In genomic region chr13:53112522-53112921, GRCh38 we compare ENCODE assay signal across 21 cellular contexts.
DNase-seq lines count a peak whose midpoint lies in the region.
"Had no signal": no experiment of that assay in that cellular context is flagged by ENCODE, and none has a peak within 500 bp of the region (broad histone marks: within the 10 kb centered on the region; RNA-seq: fewer than 3 reads in every experiment).

No MANE protein-coding gene starts in this region.

- no peaks in the 10 kb centered on the region for H3K27me3 Mint-ChIP-seq in activated naive CD4-positive, alpha-beta T cell treated with anti-CD3 and anti-CD28 coated beads, Interleukin-2, amount 10 ng/mL, durations not matched to agents 7 days and 5 days
- H3K27me3 Mint-ChIP-seq: central memory CD8-positive, alpha-beta T cell; stimulated activated memory B cell treated with anti-CD40 and anti-IgM and Interleukin-4, amounts not matched to agents 10 μg/mL and 1 μg/mL and 100 μg/mL, for 72 hours; T-helper 17 cell had no signal

- DNase-seq in DMS153 (lab: John Stamatoyannopoulos, UW) = peak; percentile 80
- peak; percentile 69 for DNase-seq in NCI-H1092 treated with DMSO at 0.1 percent for 48 hours (lab: John Stamatoyannopoulos, UW)
- DNase-seq in NCI-H2107 treated with DMSO at 0.1 percent for 48 hours (lab: John Stamatoyannopoulos, UW; ENCODE audit: unreplicated experiment) = peak; percentile 92
- peak; percentile 49 for DNase-seq in NCI-H774 (lab: John Stamatoyannopoulos, UW)
- no peak for DNase-seq in Kasumi-1 (lab: John Stamatoyannopoulos, UW)
- DNase-seq in retina = no peak
- DNase-seq in H4 (ENCODE audit: low spot score) = no peak
- DNase-seq in activated naive CD4-positive, alpha-beta T cell treated with anti-CD3 and anti-CD28 coated beads, Interleukin-2, amount 10 ng/mL, durations not matched to agents 7 days and 5 days = no peak
- DNase-seq: activated CD4-positive, alpha-beta T cell treated with anti-CD3 and anti-CD28 coated beads for 4 hours; activated T-cell treated with anti-CD3 and anti-CD28 coated beads, Interleukin-2, amount 50 U/mL, for 72 hours; aorta; Caco-2; head of caudate nucleus; left colon; naive thymus-derived CD4-positive, alpha-beta T cell; occipital lobe; T-helper 17 cell; testis had no signal

- H3K9me3 Mint-ChIP-seq in activated naive CD4-positive, alpha-beta T cell treated with anti-CD3 and anti-CD28 coated beads, Interleukin-2, amount 10 ng/mL, durations not matched to agents 7 days and 5 days = peaks cover 5% of the 10 kb centered on the region

- no peaks in the 10 kb centered on the region for H3K36me3 Mint-ChIP-seq in activated naive CD4-positive, alpha-beta T cell treated with anti-CD3 and anti-CD28 coated beads, Interleukin-2, amount 10 ng/mL, durations not matched to agents 7 days and 5 days
- H3K36me3 Mint-ChIP-seq: activated naive CD4-positive, alpha-beta T cell treated with anti-CD3 and anti-CD28 coated beads, Interleukin-2, amount 50 U/mL, for 72 hours; naive thymus-derived CD4-positive, alpha-beta T cell; stimulated activated memory B cell treated with anti-CD40 and anti-IgM and Interleukin-4, amounts not matched to agents 10 μg/mL and 1 μg/mL and 100 μg/mL, for 72 hours had no signal

- H3K4me1 Mint-ChIP-seq in activated naive CD4-positive, alpha-beta T cell treated with anti-CD3 and anti-CD28 coated beads, Interleukin-2, amount 10 ng/mL, durations not matched to agents 7 days and 5 days = no peaks in the 10 kb centered on the region
- H3K4me1 Mint-ChIP-seq: central memory CD8-positive, alpha-beta T cell; stimulated activated memory B cell treated with anti-CD40 and anti-IgM and Interleukin-4, amounts not matched to agents 10 μg/mL and 1 μg/mL and 100 μg/mL, for 72 hours; T-helper 17 cell had no signal

- H3K4me3 Mint-ChIP-seq in activated naive CD4-positive, alpha-beta T cell treated with anti-CD3 and anti-CD28 coated beads, Interleukin-2, amount 10 ng/mL, durations not matched to agents 7 days and 5 days = no peak overlapping the region
- H3K4me3 Mint-ChIP-seq: activated T-cell treated with anti-CD3 and anti-CD28 coated beads, Interleukin-2, amount 50 U/mL, for 72 hours; central memory CD8-positive, alpha-beta T cell; naive thymus-derived CD4-positive, alpha-beta T cell; stimulated activated memory B cell treated with anti-CD40 and anti-IgM and Interleukin-4, amounts not matched to agents 10 μg/mL and 1 μg/mL and 100 μg/mL, for 72 hours; T-helper 17 cell had no signal

- H3K27ac Mint-ChIP-seq in activated naive CD4-positive, alpha-beta T cell treated with anti-CD3 and anti-CD28 coated beads, Interleukin-2, amount 10 ng/mL, durations not matched to agents 7 days and 5 days = no peak overlapping the region
- H3K27ac Mint-ChIP-seq: activated naive CD4-positive, alpha-beta T cell treated with anti-CD3 and anti-CD28 coated beads, Interleukin-2, amount 50 U/mL, for 72 hours; activated T-cell treated with anti-CD3 and anti-CD28 coated beads, Interleukin-2, amount 50 U/mL, for 72 hours; naive thymus-derived CD4-positive, alpha-beta T cell; stimulated activated memory B cell treated with anti-CD40 and anti-IgM and Interleukin-4, amounts not matched to agents 10 μg/mL and 1 μg/mL and 100 μg/mL, for 72 hours; T-helper 17 cell had no signal

- CTCF ChIA-PET in activated naive CD4-positive, alpha-beta T cell treated with anti-CD3 and anti-CD28 coated beads, Interleukin-2, amount 10 ng/mL, durations not matched to agents 7 days and 5 days (lab: Charles Lee) = no interaction called here

Comparison
In these comparisons a context has a peak if more than half of its experiments do, and no peak if none do; other contexts are left out.
1. DNase-seq: peak in DMS153 (single experiment), NCI-H1092 treated with DMSO at 0.1 percent for 48 hours (single experiment), NCI-H2107 treated with DMSO at 0.1 percent for 48 hours (single experiment) and NCI-H774 (single experiment); none in Kasumi-1 (0 of 2), retina (single experiment), H4 (single experiment) and activated naive CD4-positive, alpha-beta T cell treated with anti-CD3 and anti-CD28 coated beads, Interleukin-2, amount 10 ng/mL, durations not matched to agents 7 days and 5 days (single experiment).